Comparison of ENCODE assay signal across 19 cellular contexts in genomic region chr6:142984386-142984785, GRCh38. TPM values are rescaled to one million over a fixed set of nuclear protein-coding genes. Genes with fewer than 3 reads are reported as not detected.
DNase-seq lines count a peak whose midpoint lies in the region; ATAC-seq, FAIRE-seq and TF ChIP-seq lines count a peak whose summit lies in the region.
"Had no signal": no experiment of that assay in that cellular context is flagged by ENCODE, and none has a peak within 500 bp of the region (broad histone marks: within the 10 kb centered on the region; RNA-seq: fewer than 3 reads in every experiment).

No MANE protein-coding gene starts in this region.

- no peak overlapping the region for H3K14ac ChIP-seq in H9 (ENCODE audit: insufficient read depth, low read length)

- H3K23me2 ChIP-seq in H9 (ENCODE audit: insufficient read length, low read depth, low read length, poor library complexity, severe bottlenecking) = no peaks in the 10 kb centered on the region

- no peaks in the 10 kb centered on the region for H3K79me1 ChIP-seq in H9 (ENCODE audit: insufficient read depth, low read depth, low read length, poor library complexity, severe bottlenecking)

- H3K9me3 ChIP-seq in osteoblast (ENCODE audit: low read depth, low read length) (no peaks in the 10 kb centered on the region), H9 (ENCODE audit: control insufficient read depth, low read depth, low read length) (no peaks in the 10 kb centered on the region)
- H3K9me3 ChIP-seq: Caco-2 had no signal

- H3K9me3 Mint-ChIP-seq in H9 = peaks cover 5 to 14% of the 10 kb centered on the region in 2 experiments; a peak in 4 of 5 replicates

- no peaks in the 10 kb centered on the region for H3K79me2 ChIP-seq in osteoblast (ENCODE audit: insufficient read depth, low read length)
- H3K79me2 ChIP-seq in H9 (ENCODE audit: insufficient read depth, low read length) = no peaks in the 10 kb centered on the region

- peaks cover 0 to 4% of the 10 kb centered on the region in 2 experiments; a peak in 2 of 4 replicates for H3K4me1 Mint-ChIP-seq in H9
- H3K4me1 Mint-ChIP-seq: CD8-positive, alpha-beta memory T cell had no signal

- H2BK120ac ChIP-seq in H9 (ENCODE audit: low read depth, low read length, poor library complexity, severe bottlenecking) = no peak overlapping the region

- H3K4ac ChIP-seq in H9 (ENCODE audit: low read depth, low read length) = no peak overlapping the region

- H4K8ac ChIP-seq in H9 (replicated peaks; ENCODE audit: insufficient read length, low read depth, low read length) = no peak overlapping the region

- H2BK5ac ChIP-seq in H9 (ENCODE audit: insufficient read length, low read length) = no peak overlapping the region

- no peaks in the 10 kb centered on the region for H3K27me3 ChIP-seq in osteoblast (ENCODE audit: insufficient read depth, low read length)
- H3K27me3 ChIP-seq in H9 (ENCODE audit: insufficient read depth, low read length) = no peaks in the 10 kb centered on the region
- H3K27me3 ChIP-seq: BLaER1 had no signal

- H2AK5ac ChIP-seq in H9 (ENCODE audit: insufficient read length, low read length) = no peak overlapping the region

- H3K4me2 ChIP-seq in osteoblast (ENCODE audit: insufficient read depth, low read length) (no peak overlapping the region), H9 (ENCODE audit: insufficient read depth, insufficient read length, low read length) (no peak overlapping the region)
- H3K4me2 ChIP-seq: BLaER1 had no signal

- H4K20me1 ChIP-seq in osteoblast (ENCODE audit: insufficient read depth, low read length) (no peaks in the 10 kb centered on the region), H9 (ENCODE audit: control insufficient read depth, insufficient read depth, insufficient read length) (no peaks in the 10 kb centered on the region)
- H4K20me1 ChIP-seq: BLaER1 had no signal

- H3K4me3 Mint-ChIP-seq in H9 = no peak overlapping the region
- H3K4me3 Mint-ChIP-seq: CD8-positive, alpha-beta memory T cell had no signal

- no peak overlapping the region for H3T11ph ChIP-seq in H9 (ENCODE audit: low read length)

- no peaks in the 10 kb centered on the region for H3K4me1 ChIP-seq in osteoblast (ENCODE audit: insufficient read depth, low read length)
- no peaks in the 10 kb centered on the region for H3K4me1 ChIP-seq in H9 (ENCODE audit: insufficient read depth, low read length)
- H3K4me1 ChIP-seq: BLaER1, Caco-2 had no signal

- no peak overlapping the region for H2BK20ac ChIP-seq in H9 (ENCODE audit: low read depth, low read length, poor library complexity, severe bottlenecking)

- no peak for FAIRE-seq in GM19239 (lab: Jason Lieb, UNC)
- FAIRE-seq: A204.1, GM18507, H1 had no signal

- no peak overlapping the region for H4K91ac ChIP-seq in H9 (ENCODE audit: insufficient read length, low read depth, low read length)

- H3K9ac ChIP-seq in H9 (ENCODE audit: extremely low read depth, insufficient read length, low read length) = no peak overlapping the region
- H3K9ac ChIP-seq: BLaER1 had no signal

- no peaks in the 10 kb centered on the region for H3K27me3 Mint-ChIP-seq in H9 (ENCODE audit: low read depth)

- H3K4me3 ChIP-seq in osteoblast (ENCODE audit: insufficient read depth, low read length) = no peak overlapping the region
- H3K4me3 ChIP-seq: BLaER1 had no signal

- no peak overlapping the region for H4K5ac ChIP-seq in H9 (ENCODE audit: insufficient read length, low read depth, low read length)

- H3K36me3 Mint-ChIP-seq in H9 (ENCODE audit: insufficient read depth in 1 of 3, low read depth in 3 of 3) = peaks cover 6% of the 10 kb centered on the region in 3 experiments; a peak in 4 of 7 replicates

- no peaks in the 10 kb centered on the region for H3K36me3 ChIP-seq in osteoblast (ENCODE audit: insufficient read depth, low read length)
- H3K36me3 ChIP-seq: BLaER1 had no signal

- TF ChIP-seq CTCF in osteoblast (IDR thresholded peaks at IDR 0.05; ENCODE audit: extremely low read depth, low read depth, low read length) (no peak), H9 (conservative IDR thresholded peaks at IDR 0.05) (no peak)

- H3K23ac ChIP-seq in H9 (ENCODE audit: insufficient read length, low read depth, low read length) = no peak overlapping the region

- H2AFZ ChIP-seq in osteoblast (ENCODE audit: low read length) = no peak overlapping the region
- no peak overlapping the region for H2AFZ ChIP-seq in H9 (ENCODE audit: low read length)

- ATAC-seq in HG02885 (IDR thresholded peaks at IDR 0.05; ENCODE audit: poor library complexity, unreplicated experiment) = no peak
- ATAC-seq: HCT116 had no signal

- no peak overlapping the region for H3K56ac ChIP-seq in H9 (ENCODE audit: insufficient read length, low read depth, low read length)

- H3K27ac ChIP-seq in osteoblast (ENCODE audit: low read depth, low read length) (no peak overlapping the region), H9 (ENCODE audit: insufficient read length, low read depth, low read length) (no peak overlapping the region)
- H3K27ac ChIP-seq: BLaER1, HL-60 had no signal

- H2BK12ac ChIP-seq in H9 (ENCODE audit: insufficient read length, low read depth, low read length) = no peak overlapping the region

- WGBS in H9 (ENCODE audit: extremely low coverage, insufficient read length, low lambda C conversion rate) = no CpG with 5 or more reads among the region's 3 CpGs

- H2BK15ac ChIP-seq in H9 (ENCODE audit: low read depth, low read length) = no peak overlapping the region

- peak; percentile 14 for DNase-seq in AG20443 (ENCODE audit: low spot score)
- DNase-seq in NCI-H446 treated with DMSO at 0.1 percent for 48 hours (lab: John Stamatoyannopoulos, UW) = peak; percentile 67
- DNase-seq in fibroblast of peridontal ligament (ENCODE audit: extremely low read depth) = peak; percentile 52
- DNase-seq in stromal cell of bone marrow (ENCODE audit: low read depth) = peak; percentile 18
- no peak for DNase-seq in osteoblast (ENCODE audit: insufficient read length, low spot score, missing footprints)
- no peak for DNase-seq in GM19239 (ENCODE audit: insufficient read length, low spot score)
- DNase-seq in H9 = no peak
- DNase-seq: AML-193; Caco-2; CD8-positive, alpha-beta memory T cell; DMS53; GF-D8 had no signal

- H3K18ac ChIP-seq in H9 (ENCODE audit: insufficient read length, low read depth, low read length) = no peak overlapping the region

- no peak overlapping the region for H3K27ac Mint-ChIP-seq in H9
- H3K27ac Mint-ChIP-seq: CD8-positive, alpha-beta memory T cell had no signal

RNA-seq across cellular contexts. Expression of gene HIVEP2, which starts 39.4 kb away (rescaled TPM):
- total RNA-seq in osteoblast (30.4 and 57.8 TPM in 2 replicates), H9 (2021) (3.6 and 4.2 TPM in 2 replicates)

Comparison
In these comparisons a context has a peak if more than half of its experiments do, and no peak if none do; other contexts are left out.
1. DNase-seq: peak in AG20443 (single experiment), NCI-H446 treated with DMSO at 0.1 percent for 48 hours (single experiment), fibroblast of peridontal ligament (single experiment) and stromal cell of bone marrow (single experiment); none in osteoblast (single experiment), GM19239 (single experiment) and H9 (single experiment).